In the genomic region with DNA sequence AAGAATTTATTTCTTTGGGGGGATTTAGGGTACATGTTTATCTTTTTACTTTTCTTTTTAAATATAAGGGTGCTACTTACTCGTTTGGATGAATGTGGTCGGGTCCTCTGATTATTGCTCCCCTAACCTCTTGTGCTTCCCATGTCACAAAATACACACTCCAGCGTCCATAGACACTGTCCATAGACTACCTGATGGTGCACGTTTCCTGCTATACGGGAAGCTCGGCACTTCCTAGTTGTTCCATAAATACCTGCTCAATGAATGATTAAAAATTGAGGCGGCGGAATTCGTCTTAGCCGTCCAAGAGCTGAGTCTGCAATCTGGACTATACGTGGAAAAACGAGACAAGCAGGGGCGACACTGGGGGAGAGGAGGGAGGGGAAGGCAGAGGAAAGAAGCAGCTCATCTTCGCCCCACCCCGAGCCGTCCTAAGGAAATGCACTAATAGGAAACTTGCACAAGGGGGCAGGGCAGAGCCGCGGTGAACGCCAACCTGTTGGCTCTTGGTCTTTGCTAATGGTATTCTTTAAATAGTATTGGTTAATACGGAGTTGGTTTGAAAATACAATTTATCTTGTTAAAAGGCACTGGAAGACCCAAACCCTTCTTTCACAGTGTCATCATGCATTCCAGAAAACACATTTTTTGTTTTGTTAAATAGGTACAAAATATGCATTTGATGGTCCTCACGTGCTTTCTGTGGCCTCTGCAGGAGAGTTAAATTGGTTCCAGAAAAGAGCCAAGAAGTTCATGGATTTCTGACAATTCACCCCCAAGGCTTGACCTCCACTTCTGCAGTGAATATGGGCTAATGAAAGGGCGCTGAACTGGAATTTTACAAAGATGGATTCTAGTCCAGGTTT, we compare ENCODE assay signal across 8 cellular contexts.
DNase-seq lines count a peak whose midpoint lies in the region; ATAC-seq and TF ChIP-seq lines count a peak whose summit lies in the region.

No MANE protein-coding gene starts in this region.

- H3K4me3 Mint-ChIP-seq in activated naive CD8-positive, alpha-beta T cell treated with anti-CD3 and anti-CD28 coated beads, Interleukin-2, amount 50 U/mL, for 24 hours, result no peak overlapping the region
- H3K4me3 Mint-ChIP-seq in stimulated activated effector memory CD8-positive, alpha-beta T cell treated with anti-CD3 and anti-CD28 coated beads, Interleukin-12 subunit alpha, Interleukin-12 subunit beta, amount 100 ng/mL, for 72 hours, result no peak overlapping the region

- H3K9ac ChIP-seq in DND-41 (ENCODE audit: low read depth, low read length), result no peak overlapping the region

- H3K9me3 ChIP-seq in DND-41 (ENCODE audit: insufficient read depth, low read length, severe bottlenecking) (peaks cover 27% of the 10 kb centered on the region), iPS DF 6.9 (ENCODE audit: control insufficient read depth, insufficient read depth, low read length) (no peaks in the 10 kb centered on the region; the same call in 1 of the 2 replicates)

- ATAC-seq in DND-41 (ENCODE audit: insufficient read depth, low read depth) (peak; percentile 62; the same call in 2 of the 3 replicates), GM19372 (IDR thresholded peaks at IDR 0.05; ENCODE audit: low read depth, unreplicated experiment) (peak; percentile 89), HG03139 (IDR thresholded peaks at IDR 0.05; ENCODE audit: unreplicated experiment) (no peak)
- ATAC-seq in activated naive CD8-positive, alpha-beta T cell treated with anti-CD3 and anti-CD28 coated beads, Interleukin-2, amount 50 U/mL, for 24 hours, result peak; percentile 40
- peak; percentile 46 for ATAC-seq in stimulated activated effector memory CD8-positive, alpha-beta T cell treated with anti-CD3 and anti-CD28 coated beads, Interleukin-12 subunit alpha, Interleukin-12 subunit beta, amount 100 ng/mL, for 72 hours

- H3K27me3 Mint-ChIP-seq in activated naive CD8-positive, alpha-beta T cell treated with anti-CD3 and anti-CD28 coated beads, Interleukin-2, amount 50 U/mL, for 24 hours, result peaks cover 3% of the 10 kb centered on the region

- H3K79me2 ChIP-seq in DND-41 (ENCODE audit: insufficient read depth, low read length), result no peaks in the 10 kb centered on the region

- no peaks in the 10 kb centered on the region for H3K4me1 Mint-ChIP-seq in activated naive CD8-positive, alpha-beta T cell treated with anti-CD3 and anti-CD28 coated beads, Interleukin-2, amount 50 U/mL, for 24 hours
- no peaks in the 10 kb centered on the region for H3K4me1 Mint-ChIP-seq in stimulated activated effector memory CD8-positive, alpha-beta T cell treated with anti-CD3 and anti-CD28 coated beads, Interleukin-12 subunit alpha, Interleukin-12 subunit beta, amount 100 ng/mL, for 72 hours

- peaks cover 6% of the 10 kb centered on the region for H3K36me3 Mint-ChIP-seq in activated naive CD8-positive, alpha-beta T cell treated with anti-CD3 and anti-CD28 coated beads, Interleukin-2, amount 50 U/mL, for 24 hours (ENCODE audit: low read depth)
- no peaks in the 10 kb centered on the region for H3K36me3 Mint-ChIP-seq in stimulated activated effector memory CD8-positive, alpha-beta T cell treated with anti-CD3 and anti-CD28 coated beads, Interleukin-12 subunit alpha, Interleukin-12 subunit beta, amount 100 ng/mL, for 72 hours

- peak; percentile 67 for TF ChIP-seq CTCF in DND-41 (IDR thresholded peaks at IDR 0.05; ENCODE audit: borderline replicate concordance, extremely low read depth, low read length, poor library complexity, severe bottlenecking)

- H4K20me1 ChIP-seq in DND-41 (ENCODE audit: insufficient read depth, low read length), result no peaks in the 10 kb centered on the region

- H3K4me1 ChIP-seq in DND-41 (ENCODE audit: insufficient read depth, low read length) (peaks cover 7% of the 10 kb centered on the region), iPS DF 6.9 (ENCODE audit: control insufficient read depth, insufficient read depth, low read length) (no peaks in the 10 kb centered on the region)

- H3K4me2 ChIP-seq in DND-41 (ENCODE audit: insufficient read depth, low read length), result no peak overlapping the region

- H3K27ac Mint-ChIP-seq in activated naive CD8-positive, alpha-beta T cell treated with anti-CD3 and anti-CD28 coated beads, Interleukin-2, amount 50 U/mL, for 24 hours, result no peak overlapping the region
- no peak overlapping the region for H3K27ac Mint-ChIP-seq in stimulated activated effector memory CD8-positive, alpha-beta T cell treated with anti-CD3 and anti-CD28 coated beads, Interleukin-12 subunit alpha, Interleukin-12 subunit beta, amount 100 ng/mL, for 72 hours

- H3K27me3 ChIP-seq in DND-41 (ENCODE audit: insufficient read depth, low read length, poor library complexity) (no peaks in the 10 kb centered on the region), iPS DF 6.9 (ENCODE audit: control insufficient read depth, insufficient read depth, low read length) (no peaks in the 10 kb centered on the region)

- H3K4me3 ChIP-seq in DND-41 (ENCODE audit: low read depth in 1 of 2, low read length in 2 of 2) (no peak overlapping the region), iPS DF 6.9 (ENCODE audit: low read length) (no peak overlapping the region)
- H3K4me3 ChIP-seq in Jurkat, Clone E6-1 (ENCODE audit: low read length), result no peak overlapping the region

- no CpG with 5 or more reads among the region's 22 CpGs for WGBS in iPS DF 6.9 (ENCODE audit: insufficient coverage, insufficient read length)

- H2AFZ ChIP-seq in DND-41 (ENCODE audit: low read depth, low read length), result no peak overlapping the region

- H3K27ac ChIP-seq in DND-41 (ENCODE audit: low read length) (no peak overlapping the region), iPS DF 6.9 (ENCODE audit: low read length) (no peak overlapping the region)

- H3K9me3 Mint-ChIP-seq in activated naive CD8-positive, alpha-beta T cell treated with anti-CD3 and anti-CD28 coated beads, Interleukin-2, amount 50 U/mL, for 24 hours, result peaks cover 26% of the 10 kb centered on the region
- H3K9me3 Mint-ChIP-seq in stimulated activated effector memory CD8-positive, alpha-beta T cell treated with anti-CD3 and anti-CD28 coated beads, Interleukin-12 subunit alpha, Interleukin-12 subunit beta, amount 100 ng/mL, for 72 hours, result peaks cover 20% of the 10 kb centered on the region

- DNase-seq in DND-41, result peak; percentile 49
- DNase-seq in Jurkat, Clone E6-1 (ENCODE audit: low read depth, low spot score), result peak; percentile 8
- DNase-seq in activated naive CD8-positive, alpha-beta T cell treated with anti-CD3 and anti-CD28 coated beads, Interleukin-2, amount 50 U/mL, for 24 hours, result peak; percentile 36
- DNase-seq in iPS DF 6.9 (ENCODE audit: low read depth, low spot score), result peak; percentile 50
- DNase-seq in stimulated activated effector memory CD8-positive, alpha-beta T cell treated with anti-CD3 and anti-CD28 coated beads, Interleukin-12 subunit alpha, Interleukin-12 subunit beta, amount 100 ng/mL, for 72 hours (ENCODE audit: low spot score in 2 of 2), result peak in 1 of 2 donors; percentile 50
- DNase-seq in cerebellum (ENCODE audit: low spot score), result no peak

- peaks cover 9% of the 10 kb centered on the region for H3K36me3 ChIP-seq in DND-41 (ENCODE audit: insufficient read depth, low read length)
- H3K36me3 ChIP-seq in iPS DF 6.9 (ENCODE audit: control insufficient read depth, insufficient read depth, low read length), result no peaks in the 10 kb centered on the region
